ENCODE assay signal across 1 cellular context in the genomic region with DNA sequence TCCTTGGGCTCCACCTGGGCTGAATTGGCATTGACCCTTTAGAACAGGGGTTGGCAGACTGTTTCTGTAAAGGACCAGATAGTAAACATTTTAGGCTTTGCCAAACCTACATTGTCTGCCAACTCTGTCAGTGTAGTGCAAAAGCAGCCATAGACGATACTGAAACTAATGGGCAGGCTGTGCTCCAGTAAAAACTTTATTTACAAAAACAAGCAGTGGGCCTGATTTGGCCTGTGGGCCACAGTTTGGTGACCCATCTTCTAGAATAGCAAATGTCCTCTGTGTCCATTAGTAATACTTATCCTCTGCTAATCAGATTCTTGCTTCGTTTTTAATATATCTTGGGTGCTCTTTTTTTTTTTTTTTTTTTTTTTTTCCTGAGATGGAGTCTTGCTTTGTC.
TF ChIP-seq lines count a peak whose summit lies in the region.

No MANE protein-coding gene starts in this region.

TF ChIP-seq in WTC11, 78 proteins besides CTCF, POLR2A, EP300 and RAD21 (continued from another document):
- TF ChIP-seq, protein P1, sequence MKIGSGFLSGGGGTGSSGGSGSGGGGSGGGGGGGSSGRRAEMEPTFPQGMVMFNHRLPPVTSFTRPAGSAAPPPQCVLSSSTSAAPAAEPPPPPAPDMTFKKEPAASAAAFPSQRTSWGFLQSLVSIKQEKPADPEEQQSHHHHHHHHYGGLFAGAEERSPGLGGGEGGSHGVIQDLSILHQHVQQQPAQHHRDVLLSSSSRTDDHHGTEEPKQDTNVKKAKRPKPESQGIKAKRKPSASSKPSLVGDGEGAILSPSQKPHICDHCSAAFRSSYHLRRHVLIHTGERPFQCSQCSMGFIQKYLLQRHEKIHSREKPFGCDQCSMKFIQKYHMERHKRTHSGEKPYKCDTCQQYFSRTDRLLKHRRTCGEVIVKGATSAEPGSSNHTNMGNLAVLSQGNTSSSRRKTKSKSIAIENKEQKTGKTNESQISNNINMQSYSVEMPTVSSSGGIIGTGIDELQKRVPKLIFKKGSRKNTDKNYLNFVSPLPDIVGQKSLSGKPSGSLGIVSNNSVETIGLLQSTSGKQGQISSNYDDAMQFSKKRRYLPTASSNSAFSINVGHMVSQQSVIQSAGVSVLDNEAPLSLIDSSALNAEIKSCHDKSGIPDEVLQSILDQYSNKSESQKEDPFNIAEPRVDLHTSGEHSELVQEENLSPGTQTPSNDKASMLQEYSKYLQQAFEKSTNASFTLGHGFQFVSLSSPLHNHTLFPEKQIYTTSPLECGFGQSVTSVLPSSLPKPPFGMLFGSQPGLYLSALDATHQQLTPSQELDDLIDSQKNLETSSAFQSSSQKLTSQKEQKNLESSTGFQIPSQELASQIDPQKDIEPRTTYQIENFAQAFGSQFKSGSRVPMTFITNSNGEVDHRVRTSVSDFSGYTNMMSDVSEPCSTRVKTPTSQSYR (CRISPR knock-in tag; IDR thresholded peaks at IDR 0.05) = no peak
- TF ChIP-seq ZNF396 (CRISPR knock-in tag; IDR thresholded peaks at IDR 0.05; ENCODE audit: borderline replicate concordance) (no peak), EMX1 (CRISPR knock-in tag; IDR thresholded peaks at IDR 0.05) (no peak), OVOL2 (CRISPR knock-in tag; IDR thresholded peaks at IDR 0.05; ENCODE audit: borderline replicate concordance) (no peak), KAT7 (CRISPR knock-in tag; IDR thresholded peaks at IDR 0.05; ENCODE audit: borderline replicate concordance) (no peak), NR3C1 (CRISPR knock-in tag; conservative IDR thresholded peaks at IDR 0.05; ENCODE audit: low read depth) (no peak), SOX15 (CRISPR knock-in tag; IDR thresholded peaks at IDR 0.05) (no peak), JUN (CRISPR knock-in tag; IDR thresholded peaks at IDR 0.05) (no peak), FOXP1 (CRISPR knock-in tag; IDR thresholded peaks at IDR 0.05; ENCODE audit: borderline replicate concordance) (no peak), ZBTB21 (CRISPR knock-in tag; IDR thresholded peaks at IDR 0.05; ENCODE audit: borderline replicate concordance) (no peak), SMAD4 (CRISPR knock-in tag; IDR thresholded peaks at IDR 0.05) (no peak)
- TF ChIP-seq, protein P2, sequence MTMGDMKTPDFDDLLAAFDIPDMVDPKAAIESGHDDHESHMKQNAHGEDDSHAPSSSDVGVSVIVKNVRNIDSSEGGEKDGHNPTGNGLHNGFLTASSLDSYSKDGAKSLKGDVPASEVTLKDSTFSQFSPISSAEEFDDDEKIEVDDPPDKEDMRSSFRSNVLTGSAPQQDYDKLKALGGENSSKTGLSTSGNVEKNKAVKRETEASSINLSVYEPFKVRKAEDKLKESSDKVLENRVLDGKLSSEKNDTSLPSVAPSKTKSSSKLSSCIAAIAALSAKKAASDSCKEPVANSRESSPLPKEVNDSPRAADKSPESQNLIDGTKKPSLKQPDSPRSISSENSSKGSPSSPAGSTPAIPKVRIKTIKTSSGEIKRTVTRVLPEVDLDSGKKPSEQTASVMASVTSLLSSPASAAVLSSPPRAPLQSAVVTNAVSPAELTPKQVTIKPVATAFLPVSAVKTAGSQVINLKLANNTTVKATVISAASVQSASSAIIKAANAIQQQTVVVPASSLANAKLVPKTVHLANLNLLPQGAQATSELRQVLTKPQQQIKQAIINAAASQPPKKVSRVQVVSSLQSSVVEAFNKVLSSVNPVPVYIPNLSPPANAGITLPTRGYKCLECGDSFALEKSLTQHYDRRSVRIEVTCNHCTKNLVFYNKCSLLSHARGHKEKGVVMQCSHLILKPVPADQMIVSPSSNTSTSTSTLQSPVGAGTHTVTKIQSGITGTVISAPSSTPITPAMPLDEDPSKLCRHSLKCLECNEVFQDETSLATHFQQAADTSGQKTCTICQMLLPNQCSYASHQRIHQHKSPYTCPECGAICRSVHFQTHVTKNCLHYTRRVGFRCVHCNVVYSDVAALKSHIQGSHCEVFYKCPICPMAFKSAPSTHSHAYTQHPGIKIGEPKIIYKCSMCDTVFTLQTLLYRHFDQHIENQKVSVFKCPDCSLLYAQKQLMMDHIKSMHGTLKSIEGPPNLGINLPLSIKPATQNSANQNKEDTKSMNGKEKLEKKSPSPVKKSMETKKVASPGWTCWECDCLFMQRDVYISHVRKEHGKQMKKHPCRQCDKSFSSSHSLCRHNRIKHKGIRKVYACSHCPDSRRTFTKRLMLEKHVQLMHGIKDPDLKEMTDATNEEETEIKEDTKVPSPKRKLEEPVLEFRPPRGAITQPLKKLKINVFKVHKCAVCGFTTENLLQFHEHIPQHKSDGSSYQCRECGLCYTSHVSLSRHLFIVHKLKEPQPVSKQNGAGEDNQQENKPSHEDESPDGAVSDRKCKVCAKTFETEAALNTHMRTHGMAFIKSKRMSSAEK (CRISPR knock-in tag; IDR thresholded peaks at IDR 0.05; ENCODE audit: borderline replicate concordance) = no peak
- TF ChIP-seq, protein P3, sequence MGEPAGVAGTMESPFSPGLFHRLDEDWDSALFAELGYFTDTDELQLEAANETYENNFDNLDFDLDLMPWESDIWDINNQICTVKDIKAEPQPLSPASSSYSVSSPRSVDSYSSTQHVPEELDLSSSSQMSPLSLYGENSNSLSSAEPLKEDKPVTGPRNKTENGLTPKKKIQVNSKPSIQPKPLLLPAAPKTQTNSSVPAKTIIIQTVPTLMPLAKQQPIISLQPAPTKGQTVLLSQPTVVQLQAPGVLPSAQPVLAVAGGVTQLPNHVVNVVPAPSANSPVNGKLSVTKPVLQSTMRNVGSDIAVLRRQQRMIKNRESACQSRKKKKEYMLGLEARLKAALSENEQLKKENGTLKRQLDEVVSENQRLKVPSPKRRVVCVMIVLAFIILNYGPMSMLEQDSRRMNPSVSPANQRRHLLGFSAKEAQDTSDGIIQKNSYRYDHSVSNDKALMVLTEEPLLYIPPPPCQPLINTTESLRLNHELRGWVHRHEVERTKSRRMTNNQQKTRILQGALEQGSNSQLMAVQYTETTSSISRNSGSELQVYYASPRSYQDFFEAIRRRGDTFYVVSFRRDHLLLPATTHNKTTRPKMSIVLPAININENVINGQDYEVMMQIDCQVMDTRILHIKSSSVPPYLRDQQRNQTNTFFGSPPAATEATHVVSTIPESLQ (CRISPR knock-in tag; IDR thresholded peaks at IDR 0.05) = no peak
- TF ChIP-seq, protein P4, sequence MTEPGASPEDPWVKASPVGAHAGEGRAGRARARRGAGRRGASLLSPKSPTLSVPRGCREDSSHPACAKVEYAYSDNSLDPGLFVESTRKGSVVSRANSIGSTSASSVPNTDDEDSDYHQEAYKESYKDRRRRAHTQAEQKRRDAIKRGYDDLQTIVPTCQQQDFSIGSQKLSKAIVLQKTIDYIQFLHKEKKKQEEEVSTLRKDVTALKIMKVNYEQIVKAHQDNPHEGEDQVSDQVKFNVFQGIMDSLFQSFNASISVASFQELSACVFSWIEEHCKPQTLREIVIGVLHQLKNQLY (CRISPR knock-in tag; IDR thresholded peaks at IDR 0.05) = no peak
- TF ChIP-seq, protein P5, sequence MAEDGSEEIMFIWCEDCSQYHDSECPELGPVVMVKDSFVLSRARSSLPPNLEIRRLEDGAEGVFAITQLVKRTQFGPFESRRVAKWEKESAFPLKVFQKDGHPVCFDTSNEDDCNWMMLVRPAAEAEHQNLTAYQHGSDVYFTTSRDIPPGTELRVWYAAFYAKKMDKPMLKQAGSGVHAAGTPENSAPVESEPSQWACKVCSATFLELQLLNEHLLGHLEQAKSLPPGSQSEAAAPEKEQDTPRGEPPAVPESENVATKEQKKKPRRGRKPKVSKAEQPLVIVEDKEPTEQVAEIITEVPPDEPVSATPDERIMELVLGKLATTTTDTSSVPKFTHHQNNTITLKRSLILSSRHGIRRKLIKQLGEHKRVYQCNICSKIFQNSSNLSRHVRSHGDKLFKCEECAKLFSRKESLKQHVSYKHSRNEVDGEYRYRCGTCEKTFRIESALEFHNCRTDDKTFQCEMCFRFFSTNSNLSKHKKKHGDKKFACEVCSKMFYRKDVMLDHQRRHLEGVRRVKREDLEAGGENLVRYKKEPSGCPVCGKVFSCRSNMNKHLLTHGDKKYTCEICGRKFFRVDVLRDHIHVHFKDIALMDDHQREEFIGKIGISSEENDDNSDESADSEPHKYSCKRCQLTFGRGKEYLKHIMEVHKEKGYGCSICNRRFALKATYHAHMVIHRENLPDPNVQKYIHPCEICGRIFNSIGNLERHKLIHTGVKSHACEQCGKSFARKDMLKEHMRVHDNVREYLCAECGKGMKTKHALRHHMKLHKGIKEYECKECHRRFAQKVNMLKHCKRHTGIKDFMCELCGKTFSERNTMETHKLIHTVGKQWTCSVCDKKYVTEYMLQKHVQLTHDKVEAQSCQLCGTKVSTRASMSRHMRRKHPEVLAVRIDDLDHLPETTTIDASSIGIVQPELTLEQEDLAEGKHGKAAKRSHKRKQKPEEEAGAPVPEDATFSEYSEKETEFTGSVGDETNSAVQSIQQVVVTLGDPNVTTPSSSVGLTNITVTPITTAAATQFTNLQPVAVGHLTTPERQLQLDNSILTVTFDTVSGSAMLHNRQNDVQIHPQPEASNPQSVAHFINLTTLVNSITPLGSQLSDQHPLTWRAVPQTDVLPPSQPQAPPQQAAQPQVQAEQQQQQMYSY (CRISPR knock-in tag; IDR thresholded peaks at IDR 0.05) = no peak
